In genomic region chr17:47970725-47971511, GRCh38 we compare ENCODE assay signal across 8 cellular contexts. TPM values are rescaled to one million over a fixed set of nuclear protein-coding genes. Genes with fewer than 3 reads are reported as not detected.
DNase-seq lines count a peak whose midpoint lies in the region; ATAC-seq and TF ChIP-seq lines count a peak whose summit lies in the region.

Gene CDK5RAP3, plus strand, starts transcription at chr17:47971113. Its CDS starts 34 bp downstream, at chr17:47971147.

- peak; percentile 79 for TF ChIP-seq CTCF in fibroblast of pulmonary artery (IDR thresholded peaks at IDR 0.05; ENCODE audit: low read length, missing control alignments)
- TF ChIP-seq CTCF in nephron (IDR thresholded peaks at IDR 0.05; ENCODE audit: unreplicated experiment in 3 of 3) = peak; percentile 96 to 97 (median 97)

- peaks cover 18% of the 10 kb centered on the region for H3K36me3 Mint-ChIP-seq in nephron (ENCODE audit: low read depth)

- H3K9me3 Mint-ChIP-seq in nephron = no peaks in the 10 kb centered on the region
- no peaks in the 10 kb centered on the region for H3K9me3 Mint-ChIP-seq in stimulated activated naive CD8-positive, alpha-beta T cell treated with anti-CD3 and anti-CD28 coated beads, Interleukin-15, amount 100 ng/mL, for 72 hours

- peak within 1 kb of the TSS; percentile 91 to 97 (median 93) for H3K4me3 Mint-ChIP-seq in nephron
- peak within 1 kb of the TSS; percentile 82 to 87 for H3K4me3 Mint-ChIP-seq in stimulated activated naive CD8-positive, alpha-beta T cell treated with anti-CD3 and anti-CD28 coated beads, Interleukin-15, amount 100 ng/mL, for 72 hours

- peaks cover 22% of the 10 kb centered on the region for H3K4me1 Mint-ChIP-seq in nephron
- peaks cover 37% of the 10 kb centered on the region for H3K4me1 Mint-ChIP-seq in stimulated activated naive CD8-positive, alpha-beta T cell treated with anti-CD3 and anti-CD28 coated beads, Interleukin-15, amount 100 ng/mL, for 72 hours

- peak within 1 kb of the TSS; percentile 7 to 91 (median 82) for H3K27ac Mint-ChIP-seq in nephron
- H3K27ac Mint-ChIP-seq in stimulated activated naive CD8-positive, alpha-beta T cell treated with anti-CD3 and anti-CD28 coated beads, Interleukin-15, amount 100 ng/mL, for 72 hours = peak within 1 kb of the TSS; percentile 97

- H3K27me3 Mint-ChIP-seq in nephron (ENCODE audit: low read depth) = no peaks in the 10 kb centered on the region
- no peaks in the 10 kb centered on the region for H3K27me3 Mint-ChIP-seq in stimulated activated naive CD8-positive, alpha-beta T cell treated with anti-CD3 and anti-CD28 coated beads, Interleukin-15, amount 100 ng/mL, for 72 hours

- H3K4me3 ChIP-seq in fibroblast of pulmonary artery (replicated peaks; ENCODE audit: low read depth, low read length) = peak within 1 kb of the TSS; percentile 89

- ATAC-seq in stimulated activated naive CD8-positive, alpha-beta T cell treated with anti-CD3 and anti-CD28 coated beads, Interleukin-15, amount 100 ng/mL, for 72 hours = peak; percentile 99

- DNase-seq in ELF-1 (ENCODE audit: low read depth, low spot score) (peak; percentile 100), H4 (ENCODE audit: low spot score) (peak; percentile 100), LoVo (ENCODE audit: low spot score) (peak; percentile 99), fibroblast of pulmonary artery (ENCODE audit: low read depth) (peak; percentile 99)
- DNase-seq in activated effector memory CD4-positive, alpha-beta T cell treated with Interleukin-2 at 50 U/mL for 16 hours = peak; percentile 98
- DNase-seq in stimulated activated naive CD8-positive, alpha-beta T cell treated with anti-CD3 and anti-CD28 coated beads, Interleukin-15, amount 100 ng/mL, for 72 hours = peak; percentile 99 to 100

- TF ChIP-seq POLR2A in Raji (IDR thresholded peaks at IDR 0.05; ENCODE audit: insufficient read depth, low read depth, low read length) = peak; percentile 93

RNA-seq across cellular contexts. Expression of gene CDK5RAP3, which starts in this region (rescaled TPM):
- 53.4 and 57.6 TPM in 2 replicates for total RNA-seq in H4 (2014; rRNA removed; shearing (Covaris generic))

Comparison
In these comparisons a context has a peak if more than half of its experiments do, and no peak if none do; other contexts are left out.
1. Peak in every context shown above with its lines: DNase-seq, ATAC-seq and H3K4me3 ChIP-seq.